ENCODE assay signal across 8 cellular contexts in genomic region chr17:49993423-49994037, GRCh38. TPM values are rescaled to one million over a fixed set of nuclear protein-coding genes. Genes with fewer than 3 reads are reported as not detected.
DNase-seq lines count a peak whose midpoint lies in the region; ATAC-seq, FAIRE-seq and TF ChIP-seq lines count a peak whose summit lies in the region.

No MANE protein-coding gene starts in this region.

- H3K4me3 Mint-ChIP-seq in stimulated activated memory B cell treated with anti-CD40 and anti-IgM and Interleukin-4, amounts not matched to agents 10 μg/mL and 1 μg/mL and 100 μg/mL, for 72 hours, result peak overlapping the region; percentile 75

- peak overlapping the region; percentile 92 for H3K4me2 ChIP-seq in keratinocyte (ENCODE audit: control insufficient read depth, extremely low read depth, insufficient read depth, low read depth, low read length)

- in situ Hi-C loops in astrocyte of the cerebellum (cut with HindIII; ENCODE audit: low sequenced_read_pairs) (loop anchor here (25.0 kb wide), 1 partner anchor 481 kb away; no protein-coding TSS in a partner anchor), G401 (cut with HindIII; ENCODE audit: low sequenced_read_pairs) (no loop called here)

- peak overlapping the region; percentile 52 for H3K27ac Mint-ChIP-seq in stimulated activated memory B cell treated with anti-CD40 and anti-IgM and Interleukin-4, amounts not matched to agents 10 μg/mL and 1 μg/mL and 100 μg/mL, for 72 hours

- TF ChIP-seq CTCF in AG04450 (IDR thresholded peaks at IDR 0.05; ENCODE audit: low read depth, low read length), result no peak
- no peak for TF ChIP-seq CTCF in astrocyte of the cerebellum (IDR thresholded peaks at IDR 0.05; ENCODE audit: low read depth, low read length, missing control alignments)
- no peak for TF ChIP-seq CTCF in keratinocyte (optimal IDR thresholded peaks at IDR 0.05 in 1 of 3, IDR thresholded peaks at IDR 0.05 in 1 of 3, conservative IDR thresholded peaks at IDR 0.05 in 1 of 3; ENCODE audit: extremely low read depth in 1 of 3, insufficient read depth in 2 of 3, low read length in 3 of 3)

- H3K4me3 ChIP-seq in AG04450 (ENCODE audit: low read depth, low read length) (peak overlapping the region; percentile 38; the same call in 1 of the 2 replicates), HUES6 (ENCODE audit: low read depth, low read length) (peak overlapping the region; percentile 53), astrocyte of the cerebellum (ENCODE audit: low read depth, low read length) (peak overlapping the region; percentile 15), keratinocyte (ENCODE audit: control insufficient read depth in 2 of 3, extremely low read depth in 1 of 3, insufficient read depth in 2 of 3, low read depth in 1 of 3, low read length in 3 of 3) (peak overlapping the region; percentile 48 to 71 (median 63))

- no peak for FAIRE-seq in keratinocyte (lab: Jason Lieb, UNC)

- peaks cover 7% of the 10 kb centered on the region; the same call in 1 of the 2 replicates for H3K9me3 ChIP-seq in AG04450 (ENCODE audit: control insufficient read depth, insufficient read depth, low read length)
- H3K9me3 ChIP-seq in HUES6 (ENCODE audit: control insufficient read depth, insufficient read depth, low read depth, low read length), result no peaks in the 10 kb centered on the region
- H3K9me3 ChIP-seq in keratinocyte (ENCODE audit: control insufficient read depth, low read depth, low read length), result no peaks in the 10 kb centered on the region

- peak overlapping the region; percentile 36 for H3K9ac ChIP-seq in HUES6 (ENCODE audit: low read length)
- peak overlapping the region; percentile 52 for H3K9ac ChIP-seq in keratinocyte (ENCODE audit: control insufficient read depth, extremely low read depth, insufficient read depth, low read length)

- H3K9me3 Mint-ChIP-seq in stimulated activated memory B cell treated with anti-CD40 and anti-IgM and Interleukin-4, amounts not matched to agents 10 μg/mL and 1 μg/mL and 100 μg/mL, for 72 hours, result no peaks in the 10 kb centered on the region

- H3K36me3 ChIP-seq in HUES6 (ENCODE audit: control insufficient read depth, insufficient read depth, low read length), result no peaks in the 10 kb centered on the region
- peaks cover 0 to 2% of the 10 kb centered on the region in 2 experiments for H3K36me3 ChIP-seq in keratinocyte (ENCODE audit: control insufficient read depth in 2 of 2, extremely low read depth in 1 of 2, insufficient read depth in 2 of 2, low read length in 2 of 2)

- DNase-seq in AG04450 (ENCODE audit: low read depth, low spot score) (no peak), astrocyte of the cerebellum (ENCODE audit: low read depth) (no peak), keratinocyte (ENCODE audit: low read depth, low spot score) (no peak), HPDE6-E6E7 (ENCODE audit: extremely low spot score) (no peak), G401 (ENCODE audit: low spot score) (no peak)
- no peak for DNase-seq in central memory CD4-positive, alpha-beta T cell

- H3K9me1 ChIP-seq in keratinocyte (ENCODE audit: control insufficient read depth, extremely low read depth, insufficient read depth, low read length), result no peaks in the 10 kb centered on the region

- H3K27me3 Mint-ChIP-seq in stimulated activated memory B cell treated with anti-CD40 and anti-IgM and Interleukin-4, amounts not matched to agents 10 μg/mL and 1 μg/mL and 100 μg/mL, for 72 hours, result peaks cover 96% of the 10 kb centered on the region

- H2AFZ ChIP-seq in keratinocyte (ENCODE audit: control insufficient read depth, low read length), result peak overlapping the region; percentile 65

- dilution Hi-C loops in keratinocyte (cut with MboI; ENCODE audit: extremely low pct_ligation_motif_present, low sequenced_read_pairs), result loop anchor here (10.0 kb wide), 1 partner anchor 109 kb away; no protein-coding TSS in a partner anchor

- H3K4me1 Mint-ChIP-seq in stimulated activated memory B cell treated with anti-CD40 and anti-IgM and Interleukin-4, amounts not matched to agents 10 μg/mL and 1 μg/mL and 100 μg/mL, for 72 hours, result peaks cover 29% of the 10 kb centered on the region

- H3K36me3 Mint-ChIP-seq in stimulated activated memory B cell treated with anti-CD40 and anti-IgM and Interleukin-4, amounts not matched to agents 10 μg/mL and 1 μg/mL and 100 μg/mL, for 72 hours, result no peaks in the 10 kb centered on the region

- peaks cover 83% of the 10 kb centered on the region for H3K27me3 ChIP-seq in AG04450 (ENCODE audit: control insufficient read depth, insufficient read depth, low read length)
- H3K27me3 ChIP-seq in HUES6 (ENCODE audit: control insufficient read depth, insufficient read depth, low read length), result peaks cover 96% of the 10 kb centered on the region
- peaks cover 26% of the 10 kb centered on the region for H3K27me3 ChIP-seq in keratinocyte (ENCODE audit: control insufficient read depth, extremely low read depth, insufficient read depth, low read length)

- CTCF ChIA-PET in AG04450 (lab: Charles Lee), result interaction anchor here (1.5 kb wide), 1 partner anchor 41 kb away, joined by 8 read pairs; no protein-coding TSS in a partner anchor

- H3K27ac ChIP-seq in AG04450 (ENCODE audit: low read depth, low read length), result no peak overlapping the region
- H3K27ac ChIP-seq in HUES6 (ENCODE audit: low read depth, low read length), result no peak overlapping the region
- H3K27ac ChIP-seq in keratinocyte (ENCODE audit: control insufficient read depth, insufficient read depth, low read length), result no peak overlapping the region

- H4K20me1 ChIP-seq in keratinocyte (ENCODE audit: control insufficient read depth, extremely low read depth, insufficient read depth, low read length), result no peaks in the 10 kb centered on the region

- ATAC-seq in stimulated activated memory B cell treated with anti-CD40 and anti-IgM and Interleukin-4, amounts not matched to agents 10 μg/mL and 1 μg/mL and 100 μg/mL, for 72 hours, result no peak

- H3K4me1 ChIP-seq in HUES6 (ENCODE audit: control insufficient read depth, insufficient read depth, low read length), result peaks cover 26% of the 10 kb centered on the region
- peaks cover 37% of the 10 kb centered on the region for H3K4me1 ChIP-seq in keratinocyte (ENCODE audit: control insufficient read depth, extremely low read depth, insufficient read depth, low read length)

- POLR2A ChIA-PET in AG04450 (lab: Yijun Ruan, JAX), result interaction anchor here (0.6 to 0.8 kb wide), 2 partner anchors 19 to 748 kb away, joined by 7 to 18 read pairs; no protein-coding TSS in a partner anchor

- H3K79me2 ChIP-seq in keratinocyte (ENCODE audit: control insufficient read depth, insufficient read depth, low read length), result no peaks in the 10 kb centered on the region

RNA-seq across cellular contexts. Expression of gene DLX3, which starts 1.5 kb away (rescaled TPM):
- polyA plus RNA-seq in AG04450 (2011; rRNA removed), result not detected in 2 replicates
- polyA minus RNA-seq in AG04450 (2011; rRNA and poly(A)+ RNA removed), result not detected in 2 replicates
- polyA plus RNA-seq in keratinocyte, result 0.62 to 0.81 TPM (median 0.72 TPM) in 3 replicates
- polyA plus RNA-seq in keratinocyte (2011; ENCODE audit: low read depth), result 8.7 TPM
- polyA plus RNA-seq in keratinocyte (2011; cell fraction: cytosol; rRNA removed), result 0.97 and 1.3 TPM in 2 replicates
- 2.3 and 3.3 TPM in 2 replicates for polyA plus RNA-seq in keratinocyte (2011; cell fraction: nucleus; rRNA removed)
- polyA plus RNA-seq in keratinocyte (2012; ENCODE audit: low replicate concordance), result 1.6 and 17.5 TPM in 2 replicates
- polyA minus RNA-seq in keratinocyte, result 0.64 to 1.8 TPM (median 1.0 TPM) in 3 replicates
- 2.1 TPM for polyA minus RNA-seq in keratinocyte (2011; cell fraction: cytosol; rRNA and poly(A)+ RNA removed)
- polyA minus RNA-seq in keratinocyte (2011; cell fraction: nucleus; rRNA and poly(A)+ RNA removed), result 1.1 and 1.3 TPM in 2 replicates
- total RNA-seq in G401 (2014; rRNA removed; shearing (Covaris generic)), result 6.3 and 11.2 TPM in 2 replicates

RNA-seq across cellular contexts. Expression of gene DLX4, which starts 24.5 kb away (rescaled TPM):
- polyA plus RNA-seq in AG04450 (2011; rRNA removed) (0.15 TPM in 1 of 2 replicates, not detected in the other), keratinocyte (0.10 to 0.22 TPM (median 0.18 TPM) in 3 replicates)
- not detected in 2 replicates for polyA minus RNA-seq in AG04450 (2011; rRNA and poly(A)+ RNA removed)
- polyA plus RNA-seq in keratinocyte (2011; ENCODE audit: low read depth), result 0.42 TPM
- polyA plus RNA-seq in keratinocyte (2011; cell fraction: cytosol; rRNA removed), result 0.31 and 0.34 TPM in 2 replicates
- polyA plus RNA-seq in keratinocyte (2011; cell fraction: nucleus; rRNA removed), result 0.32 and 0.77 TPM in 2 replicates
- polyA plus RNA-seq in keratinocyte (2012; ENCODE audit: low replicate concordance), result 0.30 and 0.49 TPM in 2 replicates
- 0.10 to 1.4 TPM (median 0.23 TPM) in 3 replicates for polyA minus RNA-seq in keratinocyte
- polyA minus RNA-seq in keratinocyte (2011; cell fraction: cytosol; rRNA and poly(A)+ RNA removed), result 1.7 TPM
- 0.62 TPM in 1 of 2 replicates, not detected in the other for polyA minus RNA-seq in keratinocyte (2011; cell fraction: nucleus; rRNA and poly(A)+ RNA removed)
- 22.6 and 23.7 TPM in 2 replicates for total RNA-seq in G401 (2014; rRNA removed; shearing (Covaris generic))
